Comparison of ENCODE assay signal across 8 cellular contexts in genomic region chr10:72263613-72264241, GRCh38. TPM values are rescaled to one million over a fixed set of nuclear protein-coding genes. Genes with fewer than 3 reads are reported as not detected.
DNase-seq lines count a peak whose midpoint lies in the region; ATAC-seq and TF ChIP-seq lines count a peak whose summit lies in the region.

No MANE protein-coding gene starts in this region.

- intact Hi-C loops in lower lobe of right lung (cut with DNase I): no loop called here

- H3K36me3 ChIP-seq in lower lobe of right lung: no peaks in the 10 kb centered on the region

- H3K9me3 ChIP-seq in lower lobe of right lung: no peaks in the 10 kb centered on the region

- ATAC-seq in lower lobe of right lung: no peak
- ATAC-seq in GM21381 (IDR thresholded peaks at IDR 0.05; ENCODE audit: unreplicated experiment): no peak

- DNase-seq in COLO668 (lab: John Stamatoyannopoulos, UW; ENCODE audit: unreplicated experiment) (peak; percentile 78), NCI-H1092 treated with DMSO at 0.1 percent for 48 hours (lab: John Stamatoyannopoulos, UW) (peak; percentile 88), lower lobe of right lung (peak; percentile 73), NCI-H446 (lab: John Stamatoyannopoulos, UW) (no peak), SIG-M5 (lab: John Stamatoyannopoulos, UW) (no peak), putamen (ENCODE audit: low spot score) (no peak)

- H3K4me3 ChIP-seq in lower lobe of right lung: no peak overlapping the region

- H3K27ac ChIP-seq in VCaP (peak overlapping the region; percentile 80), lower lobe of right lung (peak overlapping the region; percentile 56)

- no peaks in the 10 kb centered on the region for H3K27me3 ChIP-seq in lower lobe of right lung (ENCODE audit: low read depth)

- no peak for TF ChIP-seq CTCF in VCaP (conservative IDR thresholded peaks at IDR 0.05)
- TF ChIP-seq CTCF in lower lobe of right lung (IDR thresholded peaks at IDR 0.05): no peak

- peaks cover 47% of the 10 kb centered on the region for H3K4me1 ChIP-seq in lower lobe of right lung

RNA-seq across cellular contexts. Expression of gene DDIT4, which starts 10.0 kb away (rescaled TPM):
- total RNA-seq in lower lobe of right lung: 161 TPM

RNA-seq across cellular contexts. Expression of gene ASCC1, which starts 47.7 kb away (rescaled TPM):
- 23.9 TPM for total RNA-seq in lower lobe of right lung

RNA-seq across cellular contexts. Expression of gene ANAPC16, which starts 47.9 kb away (rescaled TPM):
- 113 TPM for total RNA-seq in lower lobe of right lung

Comparison
In these comparisons a context has a peak if more than half of its experiments do, and no peak if none do; other contexts are left out.
1. DNase-seq: peak in COLO668 (single experiment), NCI-H1092 treated with DMSO at 0.1 percent for 48 hours (single experiment) and lower lobe of right lung (single experiment); none in NCI-H446 (0 of 2), SIG-M5 (single experiment) and putamen (single experiment).